In the genomic region with DNA sequence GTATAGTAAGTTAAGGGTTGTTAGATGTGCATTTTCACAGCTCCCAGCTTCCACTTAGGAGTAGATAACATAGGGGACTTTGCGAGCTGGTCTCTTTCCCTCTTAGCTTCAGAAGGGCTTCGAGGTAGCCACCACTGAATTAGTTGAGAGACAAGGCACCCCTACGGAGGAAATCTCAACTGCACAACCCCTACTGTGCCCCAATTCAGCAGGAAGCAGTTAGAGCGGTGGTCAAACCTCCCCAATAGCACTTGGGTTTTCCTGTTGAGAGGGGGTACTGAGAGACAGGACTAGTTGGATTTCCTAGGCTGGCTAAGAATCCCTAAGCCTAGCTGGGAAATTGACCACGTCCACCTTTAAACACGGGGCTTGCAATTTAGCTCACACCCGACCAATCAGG, we compare ENCODE assay signal across 8 cellular contexts. TPM values are rescaled to one million over a fixed set of nuclear protein-coding genes. Genes with fewer than 3 reads are reported as not detected.
DNase-seq lines count a peak whose midpoint lies in the region; ATAC-seq and TF ChIP-seq lines count a peak whose summit lies in the region.

No MANE protein-coding gene starts in this region.

- H3K4me1 Mint-ChIP-seq in T-helper 1 cell treated with Interleukin-12 subunit alpha and Interleukin-12 subunit beta and Interleukin-4 antibody, amounts not matched to agents 30 μg/mL and 1 μg/mL, for 36 hours (ENCODE audit: low read depth) = peaks cover 50% of the 10 kb centered on the region
- peaks cover 34% of the 10 kb centered on the region for H3K4me1 Mint-ChIP-seq in activated CD8-positive, alpha-beta T cell treated with anti-CD3 and anti-CD28 coated beads, Interleukin-2, amount 10 ng/mL, durations not matched to agents 7 days and 5 days (ENCODE audit: low read depth)

- H3K4me3 Mint-ChIP-seq in T-helper 1 cell treated with Interleukin-12 subunit alpha and Interleukin-12 subunit beta and Interleukin-4 antibody, amounts not matched to agents 30 μg/mL and 1 μg/mL, for 36 hours = peak overlapping the region; percentile 98
- H3K4me3 Mint-ChIP-seq in activated CD8-positive, alpha-beta T cell treated with anti-CD3 and anti-CD28 coated beads, Interleukin-2, amount 10 ng/mL, durations not matched to agents 7 days and 5 days = peak overlapping the region; percentile 85

- ATAC-seq in activated CD8-positive, alpha-beta T cell treated with anti-CD3 and anti-CD28 coated beads, Interleukin-2, amount 10 ng/mL, durations not matched to agents 7 days and 5 days = no peak
- no peak for ATAC-seq in HG03571 (IDR thresholded peaks at IDR 0.05; ENCODE audit: unreplicated experiment)
- ATAC-seq in GM19351 (IDR thresholded peaks at IDR 0.05; ENCODE audit: unreplicated experiment) = no peak

- intact Hi-C loops in stomach (cut with DNase I; ENCODE audit: low total_unique reads) = no loop called here

- H3K36me3 ChIP-seq in stomach = no peaks in the 10 kb centered on the region

- CTCF ChIA-PET in activated CD8-positive, alpha-beta T cell treated with anti-CD3 and anti-CD28 coated beads, Interleukin-2, amount 10 ng/mL, durations not matched to agents 7 days and 5 days (lab: Charles Lee) = interaction anchor here (0.8 to 11.6 kb wide), 8 partner anchors 12 to 212 kb away, joined by 3 to 116 read pairs (median 7); a partner anchor contains a TSS

- H3K27ac Mint-ChIP-seq in T-helper 1 cell treated with Interleukin-12 subunit alpha and Interleukin-12 subunit beta and Interleukin-4 antibody, amounts not matched to agents 30 μg/mL and 1 μg/mL, for 36 hours = peak overlapping the region; percentile 96
- peak overlapping the region; percentile 98 for H3K27ac Mint-ChIP-seq in activated CD8-positive, alpha-beta T cell treated with anti-CD3 and anti-CD28 coated beads, Interleukin-2, amount 10 ng/mL, durations not matched to agents 7 days and 5 days

- peaks cover 8% of the 10 kb centered on the region for H3K36me3 Mint-ChIP-seq in T-helper 1 cell treated with Interleukin-12 subunit alpha and Interleukin-12 subunit beta and Interleukin-4 antibody, amounts not matched to agents 30 μg/mL and 1 μg/mL, for 36 hours (ENCODE audit: low read depth)
- peaks cover 31% of the 10 kb centered on the region for H3K36me3 Mint-ChIP-seq in activated CD8-positive, alpha-beta T cell treated with anti-CD3 and anti-CD28 coated beads, Interleukin-2, amount 10 ng/mL, durations not matched to agents 7 days and 5 days (ENCODE audit: low read depth)

- 83 to 91% (median 87%) methylated on average over 7 of the region's 7 CpGs for WGBS in stomach, 5 donors

- no peak for TF ChIP-seq CTCF in stomach (IDR thresholded peaks at IDR 0.05)

- no peaks in the 10 kb centered on the region for H3K27me3 ChIP-seq in stomach

- POLR2A ChIA-PET in activated CD8-positive, alpha-beta T cell treated with anti-CD3 and anti-CD28 coated beads, Interleukin-2, amount 10 ng/mL, durations not matched to agents 7 days and 5 days (lab: Charles Lee) = interaction anchor here (0.8 to 8.1 kb wide), 10 partner anchors 8 to 195 kb away, joined by 3 to 132 read pairs (median 6); a partner anchor contains a TSS

- H3K27me3 Mint-ChIP-seq in T-helper 1 cell treated with Interleukin-12 subunit alpha and Interleukin-12 subunit beta and Interleukin-4 antibody, amounts not matched to agents 30 μg/mL and 1 μg/mL, for 36 hours (ENCODE audit: low read depth) = no peaks in the 10 kb centered on the region
- no peaks in the 10 kb centered on the region for H3K27me3 Mint-ChIP-seq in activated CD8-positive, alpha-beta T cell treated with anti-CD3 and anti-CD28 coated beads, Interleukin-2, amount 10 ng/mL, durations not matched to agents 7 days and 5 days (ENCODE audit: low read depth)

- peak overlapping the region in 3 of 5 donors; percentile 96 to 99 (median 98) for H3K27ac ChIP-seq in stomach

- no peaks in the 10 kb centered on the region for H3K9me3 ChIP-seq in iPS-18c (ENCODE audit: control insufficient read depth, insufficient read depth, low read length)
- H3K9me3 ChIP-seq in stomach = no peaks in the 10 kb centered on the region

- H3K4me3 ChIP-seq in iPS-18c (ENCODE audit: insufficient read depth, low read depth, low read length) = peak overlapping the region; percentile 86
- H3K4me3 ChIP-seq in stomach = peak overlapping the region; percentile 83 to 98 (median 94)

- peaks cover 24 to 54% (median 42%) of the 10 kb centered on the region in 4 donors for H3K4me1 ChIP-seq in stomach

- no peak for DNase-seq in T-helper 1 cell
- peak; percentile 35 for DNase-seq in activated CD8-positive, alpha-beta T cell treated with anti-CD3 and anti-CD28 coated beads, Interleukin-2, amount 10 ng/mL, durations not matched to agents 7 days and 5 days
- no peak for DNase-seq in stomach
- DNase-seq in activated CD4-positive, CD25-positive, alpha-beta regulatory T cell treated with anti-CD3 and anti-CD28 coated beads, Interleukin-2, amount 50 U/mL, for 72 hours = no peak

- TF ChIP-seq POLR2A in stomach (IDR thresholded peaks at IDR 0.05) = no peak

- no peak for TF ChIP-seq EP300 in stomach (IDR thresholded peaks at IDR 0.05)

- H3K9me3 Mint-ChIP-seq in T-helper 1 cell treated with Interleukin-12 subunit alpha and Interleukin-12 subunit beta and Interleukin-4 antibody, amounts not matched to agents 30 μg/mL and 1 μg/mL, for 36 hours = no peaks in the 10 kb centered on the region
- H3K9me3 Mint-ChIP-seq in activated CD8-positive, alpha-beta T cell treated with anti-CD3 and anti-CD28 coated beads, Interleukin-2, amount 10 ng/mL, durations not matched to agents 7 days and 5 days (ENCODE audit: insufficient read depth) = no peaks in the 10 kb centered on the region

RNA-seq across cellular contexts. Expression of a gene that starts 1.1 kb away (rescaled TPM):
- total RNA-seq in activated CD8-positive, alpha-beta T cell treated with anti-CD3 and anti-CD28 coated beads, Interleukin-2, amount 10 ng/mL, durations not matched to agents 7 days and 5 days = 10 to 100 TPM; 30.4 to 31.3 TPM
- total RNA-seq in stomach = 10 to 100 TPM in 3 of 5 donors, 1 to 10 TPM in 2; 1.4 to 26.7 (median 10.7) TPM
- polyA plus RNA-seq in stomach = 1 to 10 TPM; 7.1 to 9.9 (median 8.1) TPM
